Comparison of ENCODE assay signal across 8 cellular contexts in the genomic region with DNA sequence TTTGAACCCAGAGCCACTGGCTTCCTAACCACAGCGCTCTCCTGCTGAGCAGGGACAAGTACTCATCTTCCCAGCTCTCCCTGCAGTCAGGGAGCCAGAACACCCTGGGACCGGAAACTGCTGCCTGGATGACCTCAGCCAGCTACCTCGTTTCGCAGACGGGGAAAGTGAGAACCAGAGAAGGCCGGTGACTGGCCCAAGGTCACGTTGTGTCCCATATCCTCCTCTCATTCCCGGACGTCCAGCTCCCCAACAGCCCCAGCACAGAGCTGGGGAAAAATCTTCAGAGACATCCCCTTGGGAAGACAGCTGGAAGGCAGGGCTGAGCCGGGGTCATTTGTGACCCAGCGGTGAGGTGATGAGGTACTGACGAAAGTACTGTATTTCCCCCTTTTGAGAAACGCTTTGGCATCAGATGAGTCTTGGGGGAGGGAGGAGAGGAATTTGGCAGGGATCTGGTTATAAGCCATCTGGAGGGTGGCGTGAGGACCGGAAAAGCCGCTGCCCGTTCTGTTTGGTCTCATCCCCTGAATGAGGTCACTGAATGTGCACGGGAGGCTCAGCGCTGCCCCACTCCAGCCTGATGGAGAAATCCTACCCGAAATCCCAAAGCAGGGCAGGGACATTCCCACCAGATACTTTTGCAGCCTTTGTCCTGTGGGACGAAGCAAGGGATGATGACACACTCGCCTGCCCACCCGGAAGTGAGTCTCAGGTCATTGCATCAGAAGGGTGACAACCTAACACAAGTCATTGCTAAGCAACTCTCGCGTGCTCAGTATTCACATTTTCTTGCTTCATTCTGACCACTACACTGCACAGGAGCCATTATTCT. TPM values are rescaled to one million over a fixed set of nuclear protein-coding genes. Genes with fewer than 3 reads are reported as not detected.
A peak's percentile ranks its signal among the peaks of the same experiment; 100 is the strongest.
DNase-seq lines count a peak whose midpoint lies in the region; ATAC-seq and TF ChIP-seq lines count a peak whose summit lies in the region.

No MANE protein-coding gene starts in this region.

- H3K27me3 ChIP-seq in Panc1 (ENCODE audit: control insufficient read depth, insufficient read depth, low read length) = no peaks in the 10 kb centered on the region
- H3K27me3 ChIP-seq in fibroblast of lung (ENCODE audit: control insufficient read depth, insufficient read depth, low read length) = no peaks in the 10 kb centered on the region
- no peaks in the 10 kb centered on the region for H3K27me3 ChIP-seq in CD4-positive, alpha-beta memory T cell (ENCODE audit: insufficient read depth, low read length)

- no peak overlapping the region for H3K4me3 Mint-ChIP-seq in CD4-positive, alpha-beta memory T cell

- H3K4me1 ChIP-seq in Panc1 (ENCODE audit: control insufficient read depth, insufficient read depth, low read length) (peaks cover 63% of the 10 kb centered on the region), fibroblast of lung (ENCODE audit: control insufficient read depth, extremely low read depth, insufficient read depth, low read length) (peaks cover 43% of the 10 kb centered on the region)
- H3K4me1 ChIP-seq in CD4-positive, alpha-beta memory T cell (ENCODE audit: insufficient read depth, low read length) = no peaks in the 10 kb centered on the region

- H3K27ac ChIP-seq in Panc1 (ENCODE audit: low read length) = peak overlapping the region; percentile 98
- H3K27ac ChIP-seq in fibroblast of lung (ENCODE audit: insufficient read depth, low read length) = peak overlapping the region; percentile 98
- H3K27ac ChIP-seq in CD4-positive, alpha-beta memory T cell (ENCODE audit: low read depth, low read length) = no peak overlapping the region

- H3K36me3 ChIP-seq in Panc1 (ENCODE audit: control insufficient read depth, insufficient read depth, low read length) (no peaks in the 10 kb centered on the region), fibroblast of lung (ENCODE audit: control insufficient read depth, insufficient read depth, low read length) (no peaks in the 10 kb centered on the region)
- no peaks in the 10 kb centered on the region for H3K36me3 ChIP-seq in CD4-positive, alpha-beta memory T cell (ENCODE audit: insufficient read depth, low read length)

- no peaks in the 10 kb centered on the region for H3K9me3 Mint-ChIP-seq in CD4-positive, alpha-beta memory T cell

- no peaks in the 10 kb centered on the region; the same call in 1 of the 2 replicates for H3K9me3 ChIP-seq in Panc1 (ENCODE audit: control insufficient read depth, insufficient read depth, low read depth, low read length)
- H3K9me3 ChIP-seq in fibroblast of lung (ENCODE audit: control insufficient read depth, insufficient read depth, low read depth, low read length) = no peaks in the 10 kb centered on the region
- H3K9me3 ChIP-seq in CD4-positive, alpha-beta memory T cell (ENCODE audit: control insufficient read depth in 1 of 2, low read length in 2 of 2) = no peaks in the 10 kb centered on the region

- no peaks in the 10 kb centered on the region for H3K36me3 Mint-ChIP-seq in CD4-positive, alpha-beta memory T cell

- peak overlapping the region; percentile 44 for H3K4me2 ChIP-seq in fibroblast of lung (ENCODE audit: extremely low read depth, insufficient read depth, low read length)

- intact Hi-C loops in Panc1 (cut with micrococcal nuclease; ENCODE audit: unreplicated experiment) (no loop called here), sciatic nerve (cut with DNase I) (no loop called here)
- intact Hi-C loops in CD4-positive, alpha-beta memory T cell (cut with micrococcal nuclease) = no loop called here

- CTCF ChIA-PET in Panc1 (lab: Charles Lee) = no interaction called here
- CTCF ChIA-PET in CD4-positive, alpha-beta memory T cell (lab: Charles Lee; ENCODE audit: partially characterized antibody) = interaction anchor here (1.1 kb wide), 1 partner anchor 82 kb away, joined by 3 read pairs; no protein-coding TSS in a partner anchor

- H3K9ac ChIP-seq in fibroblast of lung (ENCODE audit: insufficient read depth, low read length) = peak overlapping the region; percentile 71

- H2AFZ ChIP-seq in fibroblast of lung (ENCODE audit: low read length) = no peak overlapping the region

- in situ Hi-C loops in GM13976 (cut with MboI; ENCODE audit: low sequenced_read_pairs, unreplicated experiment) (no loop called here), Panc1 (cut with HindIII; ENCODE audit: low pct_unique_long_range_greater_than_20kb, low sequenced_read_pairs) (no loop called here)

- no peak overlapping the region for H3K27ac Mint-ChIP-seq in CD4-positive, alpha-beta memory T cell

- no peak for TF ChIP-seq CTCF in GM13976 (IDR thresholded peaks at IDR 0.05; ENCODE audit: borderline replicate concordance, control extremely low read depth, extremely low read depth, insufficient read depth, missing control alignments)
- TF ChIP-seq CTCF in Panc1 (IDR thresholded peaks at IDR 0.05) = no peak
- TF ChIP-seq CTCF in fibroblast of lung (conservative IDR thresholded peaks at IDR 0.05 in 1 of 2, IDR thresholded peaks at IDR 0.05 in 1 of 2; ENCODE audit: low read depth in 1 of 2, low read length in 2 of 2) = no peak

- DNase-seq in GM13976 (ENCODE audit: low spot score) (peak; percentile 17), Panc1 (ENCODE audit: low read depth, low spot score) (peak; percentile 90), fibroblast of lung (ENCODE audit: low read depth in 2 of 2) (peak; percentile 95 to 98), sciatic nerve (ENCODE audit: low spot score) (no peak), OCI-M2 (lab: John Stamatoyannopoulos, UW; ENCODE audit: unreplicated experiment) (no peak)
- no peak for DNase-seq in CD4-positive, alpha-beta memory T cell

- H3K4me3 ChIP-seq in Panc1 (ENCODE audit: low read depth in 2 of 2, low read length in 2 of 2) (no peak overlapping the region), fibroblast of lung (replicated peaks in 1 of 4; ENCODE audit: control extremely low read depth in 1 of 4, insufficient read depth in 1 of 4, low read depth in 3 of 4, low read length in 4 of 4) (no peak overlapping the region)
- H3K4me3 ChIP-seq in CD4-positive, alpha-beta memory T cell (ENCODE audit: low read length in 2 of 2) = no peak overlapping the region

- no peaks in the 10 kb centered on the region for H3K79me2 ChIP-seq in fibroblast of lung (ENCODE audit: control insufficient read depth, insufficient read depth, low read length)

- TSS peak; percentile 49 for BruUV-seq in Panc1 (replicated peaks; lab: Mats Ljungman, UMichigan)

- ATAC-seq in Panc1 (peak; percentile 22), sciatic nerve (peak; percentile 54), GM18520 (IDR thresholded peaks at IDR 0.05; ENCODE audit: unreplicated experiment) (no peak), GM19035 (IDR thresholded peaks at IDR 0.05; ENCODE audit: unreplicated experiment) (no peak)

- no peaks in the 10 kb centered on the region for H3K27me3 Mint-ChIP-seq in CD4-positive, alpha-beta memory T cell

- POLR2A ChIA-PET in Panc1 (lab: Charles Lee) = interaction anchor here (0.5 to 1.4 kb wide), 2 partner anchors 22 to 46 kb away, joined by 3 to 6 read pairs; no protein-coding TSS in a partner anchor
- POLR2A ChIA-PET in CD4-positive, alpha-beta memory T cell (lab: Charles Lee; ENCODE audit: partially characterized antibody) = interaction anchor here (0.8 kb wide), 1 partner anchor 9 kb away, joined by 3 read pairs; no protein-coding TSS in a partner anchor

- H4K20me1 ChIP-seq in fibroblast of lung (ENCODE audit: control insufficient read depth, extremely low read depth, insufficient read depth, low read length) = no peaks in the 10 kb centered on the region

- peaks cover 0 to 3% (median 0%) of the 10 kb centered on the region in 4 donors for H3K4me1 Mint-ChIP-seq in CD4-positive, alpha-beta memory T cell

RNA-seq across cellular contexts. Expression of gene LIF, which starts 41.1 kb away (rescaled TPM):
- 34.4 TPM for total RNA-seq in Panc1 (2021; ENCODE audit: unreplicated experiment)
- 40.7 TPM for polyA plus RNA-seq in Panc1 (2012; ENCODE audit: insufficient read length)
- 3.6 and 11.2 TPM in 2 replicates for total RNA-seq in fibroblast of lung
- polyA plus RNA-seq in fibroblast of lung = 4.5 and 19.6 TPM in 2 replicates
- 7.1 and 25.1 TPM in 2 replicates for polyA plus RNA-seq in fibroblast of lung (2012)
- 40.6 and 97.7 TPM in 2 replicates for polyA minus RNA-seq in fibroblast of lung (ENCODE audit: low replicate concordance)
- 3.2 TPM for total RNA-seq in sciatic nerve
- under 1 TPM; 0.26 to 0.58 TPM for total RNA-seq in CD4-positive, alpha-beta memory T cell
- not detected for polyA plus RNA-seq in CD4-positive, alpha-beta memory T cell

Comparison
In these comparisons a context has a peak if more than half of its experiments do, and no peak if none do; other contexts are left out.
1. DNase-seq: peak in GM13976 (single experiment), Panc1 (single experiment) and fibroblast of lung (2 of 2); none in sciatic nerve (single experiment), OCI-M2 (single experiment) and CD4-positive, alpha-beta memory T cell (0 of 5).
2. ATAC-seq: peak in Panc1 (single experiment) and sciatic nerve (single experiment); none in GM18520 (single experiment) and GM19035 (single experiment).